Comparison of ENCODE assay signal across 13 cellular contexts in the genomic region with DNA sequence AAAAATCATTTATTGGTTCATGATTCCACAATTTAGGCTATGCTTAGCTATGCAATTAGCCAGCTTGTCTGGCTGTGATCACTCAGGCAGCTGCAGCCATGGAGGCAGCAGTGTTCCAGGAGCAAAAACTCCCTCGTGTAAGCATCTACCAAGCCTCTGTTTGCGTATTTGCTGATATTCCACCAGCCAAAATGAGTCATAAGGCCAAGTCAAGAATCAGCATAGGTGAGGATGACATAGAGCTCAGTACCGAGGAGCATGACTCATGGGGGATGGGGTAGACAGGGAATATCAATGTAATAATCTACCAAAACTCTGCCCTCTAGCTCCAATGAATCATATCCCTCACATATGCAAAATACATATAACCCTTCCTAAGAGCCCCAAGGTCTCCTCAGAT.
DNase-seq lines count a peak whose midpoint lies in the region; ATAC-seq lines count a peak whose summit lies in the region.
"Had no signal": no experiment of that assay in that cellular context is flagged by ENCODE, and none has a peak within 500 bp of the region (broad histone marks: within the 10 kb centered on the region; RNA-seq: fewer than 3 reads in every experiment).

No MANE protein-coding gene starts in this region.

- H3K27ac Mint-ChIP-seq in activated T-cell treated with anti-CD3 and anti-CD28 coated beads, Interleukin-2, amount 50 U/mL, for 72 hours = no peak overlapping the region
- H3K27ac Mint-ChIP-seq: activated CD4-positive, alpha-beta T cell treated with anti-CD3 and anti-CD28 coated beads, Interleukin-2, amount 10 ng/mL, durations not matched to agents 7 days and 5 days; memory B cell had no signal

- H3K27me3 Mint-ChIP-seq in activated T-cell treated with anti-CD3 and anti-CD28 coated beads, Interleukin-2, amount 50 U/mL, for 72 hours (ENCODE audit: low read depth) = no peaks in the 10 kb centered on the region
- H3K27me3 Mint-ChIP-seq: activated CD4-positive, alpha-beta T cell treated with anti-CD3 and anti-CD28 coated beads, Interleukin-2, amount 10 ng/mL, durations not matched to agents 7 days and 5 days; memory B cell had no signal

- peak; percentile 62 to 73 for ATAC-seq in activated T-cell treated with anti-CD3 and anti-CD28 coated beads, Interleukin-2, amount 50 U/mL, for 72 hours (replicated peaks in 1 of 2)
- ATAC-seq in HG03354 (IDR thresholded peaks at IDR 0.05; ENCODE audit: poor library complexity, severe bottlenecking, unreplicated experiment) (no peak), GM21529 (IDR thresholded peaks at IDR 0.05; ENCODE audit: unreplicated experiment) (no peak), GM21619 (IDR thresholded peaks at IDR 0.05; ENCODE audit: unreplicated experiment) (no peak)
- ATAC-seq: body of pancreas, gastroesophageal sphincter had no signal

- H3K4me3 Mint-ChIP-seq in activated T-cell treated with anti-CD3 and anti-CD28 coated beads, Interleukin-2, amount 50 U/mL, for 72 hours = no peak overlapping the region
- H3K4me3 Mint-ChIP-seq: activated CD4-positive, alpha-beta T cell treated with anti-CD3 and anti-CD28 coated beads, Interleukin-2, amount 10 ng/mL, durations not matched to agents 7 days and 5 days; memory B cell had no signal

- H3K9me3 Mint-ChIP-seq in activated T-cell treated with anti-CD3 and anti-CD28 coated beads, Interleukin-2, amount 50 U/mL, for 72 hours = peaks cover 4 to 5% of the 10 kb centered on the region in 2 donors
- H3K9me3 Mint-ChIP-seq: activated CD4-positive, alpha-beta T cell treated with anti-CD3 and anti-CD28 coated beads, Interleukin-2, amount 10 ng/mL, durations not matched to agents 7 days and 5 days had no signal

- peaks cover 17% of the 10 kb centered on the region for H3K4me1 Mint-ChIP-seq in activated T-cell treated with anti-CD3 and anti-CD28 coated beads, Interleukin-2, amount 50 U/mL, for 72 hours (ENCODE audit: low read depth)
- H3K4me1 Mint-ChIP-seq: activated CD4-positive, alpha-beta T cell treated with anti-CD3 and anti-CD28 coated beads, Interleukin-2, amount 10 ng/mL, durations not matched to agents 7 days and 5 days had no signal

- peak; percentile 40 for DNase-seq in A172 (ENCODE audit: low spot score)
- peak; percentile 67 for DNase-seq in Daoy (ENCODE audit: low read depth)
- DNase-seq in activated T-cell treated with anti-CD3 and anti-CD28 coated beads, Interleukin-2, amount 50 U/mL, for 72 hours = peak in 1 of 2 donors; percentile 14
- DNase-seq in glomerular visceral epithelial cell (ENCODE audit: extremely low spot score) = peak; percentile 72
- DNase-seq in COLO668 (lab: John Stamatoyannopoulos, UW; ENCODE audit: unreplicated experiment) = no peak
- DNase-seq: activated CD4-positive, alpha-beta T cell treated with anti-CD3 and anti-CD28 coated beads, Interleukin-2, amount 10 ng/mL, durations not matched to agents 7 days and 5 days; body of pancreas; Right ventricle myocardium superior had no signal

- H3K36me3 Mint-ChIP-seq in activated T-cell treated with anti-CD3 and anti-CD28 coated beads, Interleukin-2, amount 50 U/mL, for 72 hours (ENCODE audit: insufficient read depth in 2 of 2) = peaks cover 4 to 16% of the 10 kb centered on the region in 2 donors

Comparison
In these comparisons a context has a peak if more than half of its experiments do, and no peak if none do; other contexts are left out.
1. ATAC-seq: peak in activated T-cell treated with anti-CD3 and anti-CD28 coated beads, Interleukin-2, amount 50 U/mL, for 72 hours (2 of 2); none in HG03354 (single experiment), GM21529 (single experiment) and GM21619 (single experiment).